36 cellular contexts compared by ENCODE assay signal in genomic region chr22:23609983-23610781, GRCh38. TPM values are rescaled to one million over a fixed set of nuclear protein-coding genes. Genes with fewer than 3 reads are reported as not detected.
A peak's percentile ranks its signal among the peaks of the same experiment; 100 is the strongest.
DNase-seq lines count a peak whose midpoint lies in the region; ATAC-seq, FAIRE-seq and TF ChIP-seq lines count a peak whose summit lies in the region.
"Had no signal": no experiment of that assay in that cellular context is flagged by ENCODE, and none has a peak within 500 bp of the region (broad histone marks: within the 10 kb centered on the region; RNA-seq: fewer than 3 reads in every experiment).

No MANE protein-coding gene starts in this region.

- no peaks in the 10 kb centered on the region for H3K9me3 ChIP-seq in heart left ventricle
- no peaks in the 10 kb centered on the region for H3K9me3 ChIP-seq in right atrium auricular region
- H3K9me3 ChIP-seq in KOPT-K1 (ENCODE audit: insufficient read depth, low read length, poor library complexity, severe bottlenecking), result no peaks in the 10 kb centered on the region
- H3K9me3 ChIP-seq: Caco-2, esophagus muscularis mucosa, left lung, prostate gland, sigmoid colon, transverse colon had no signal

- 62 to 70% (median 64%) methylated on average over 12 of the region's 12 CpGs for WGBS in heart left ventricle, 4 donors

- DNase-seq in heart left ventricle (no peak), right atrium auricular region (ENCODE audit: low spot score) (no peak), urothelium cell line (ENCODE audit: low spot score) (no peak), AG08395 (ENCODE audit: low spot score) (no peak), NCI-H1436 (lab: John Stamatoyannopoulos, UW) (no peak)
- DNase-seq in T-helper 2 cell treated with Interferon-gamma antibody and Interleukin-4, amounts not matched to agents 5 μg/mL and 100 μg/mL, for 36 hours (ENCODE audit: low spot score), result no peak
- DNase-seq: activated CD4-positive, alpha-beta T cell treated with anti-CD3 and anti-CD28 coated beads for 48 hours; activated naive CD4-positive, alpha-beta T cell treated with anti-CD3 and anti-CD28 coated beads, Interleukin-2, amount 50 U/mL, for 16 hours; amygdala; brain microvascular endothelial cell; Caco-2; cerebellar nuclear complex; DMS53; foreskin fibroblast; GM23248; HFFc6; IMR-90; islet precursor cell; left lung; NCI-H1105 treated with DMSO at 0.1 percent for 48 hours; NCI-H2029; NCI-H510A treated with DMSO at 0.1 percent for 48 hours; nucleus accumbens; sigmoid colon; stimulated activated CD4-positive, alpha-beta T cell treated with anti-CD3 and anti-CD28 coated beads, Interleukin-12 subunit alpha, Interleukin-12 subunit beta, amount 100 ng/mL, for 4 hours; stimulated activated CD4-positive, alpha-beta T cell treated with anti-CD3 and anti-CD28 coated beads, Interleukin-4, amount 100 ng/mL, for 1 hour; transverse colon had no signal

- peaks cover 19% of the 10 kb centered on the region for H3K4me1 Mint-ChIP-seq in T-helper 2 cell treated with Interferon-gamma antibody and Interleukin-4, amounts not matched to agents 5 μg/mL and 100 μg/mL, for 36 hours (ENCODE audit: low read depth)

- intact Hi-C loops in heart left ventricle (cut with DNase I), result no loop called here

- H3K4me1 ChIP-seq in heart left ventricle, result no peaks in the 10 kb centered on the region
- H3K4me1 ChIP-seq in right atrium auricular region, result no peaks in the 10 kb centered on the region
- H3K4me1 ChIP-seq: esophagus muscularis mucosa, left lung, prostate gland, sigmoid colon, transverse colon had no signal

- H3K27ac ChIP-seq in heart left ventricle, result no peak overlapping the region
- no peak overlapping the region for H3K27ac ChIP-seq in right atrium auricular region
- H3K27ac ChIP-seq in KOPT-K1 (ENCODE audit: low read depth, low read length, poor library complexity, severe bottlenecking), result peak overlapping the region; percentile 23
- H3K27ac ChIP-seq: brain microvascular endothelial cell, C4-2B, esophagus muscularis mucosa, GM23248, left lung, prostate gland, sigmoid colon, transverse colon, VCaP had no signal

- no peaks in the 10 kb centered on the region for H3K9me3 Mint-ChIP-seq in T-helper 2 cell treated with Interferon-gamma antibody and Interleukin-4, amounts not matched to agents 5 μg/mL and 100 μg/mL, for 36 hours
- H3K9me3 Mint-ChIP-seq: HFFc6 had no signal

- peak; percentile 55 for FAIRE-seq in urothelium cell line (lab: Jason Lieb, UNC)
- FAIRE-seq: endometrium had no signal

- peaks cover 0 to 3% (median 0%) of the 10 kb centered on the region in 9 donors for H3K27me3 ChIP-seq in heart left ventricle
- no peaks in the 10 kb centered on the region for H3K27me3 ChIP-seq in right atrium auricular region
- H3K27me3 ChIP-seq: brain microvascular endothelial cell, left lung, sigmoid colon, transverse colon had no signal

- H3K27me3 Mint-ChIP-seq in T-helper 2 cell treated with Interferon-gamma antibody and Interleukin-4, amounts not matched to agents 5 μg/mL and 100 μg/mL, for 36 hours (ENCODE audit: low read depth), result no peaks in the 10 kb centered on the region

- H3K36me3 ChIP-seq in heart left ventricle (no peaks in the 10 kb centered on the region), right atrium auricular region (no peaks in the 10 kb centered on the region), KOPT-K1 (ENCODE audit: insufficient read depth, low read length) (no peaks in the 10 kb centered on the region)
- H3K36me3 ChIP-seq: brain microvascular endothelial cell, left lung, prostate gland, sigmoid colon, transverse colon had no signal

- peak overlapping the region; percentile 35 for H3K27ac Mint-ChIP-seq in T-helper 2 cell treated with Interferon-gamma antibody and Interleukin-4, amounts not matched to agents 5 μg/mL and 100 μg/mL, for 36 hours
- H3K27ac Mint-ChIP-seq: HFFc6 had no signal

- H3K4me3 Mint-ChIP-seq in T-helper 2 cell treated with Interferon-gamma antibody and Interleukin-4, amounts not matched to agents 5 μg/mL and 100 μg/mL, for 36 hours, result peak overlapping the region; percentile 40
- H3K4me3 Mint-ChIP-seq: HFFc6 had no signal

- peak in 3 of 4 donors; percentile 16 to 39 (median 21) for ATAC-seq in heart left ventricle
- ATAC-seq: left lung, Right ventricle myocardium inferior had no signal

- TF ChIP-seq CTCF in heart left ventricle (IDR thresholded peaks at IDR 0.05), result no peak
- TF ChIP-seq CTCF in right atrium auricular region (IDR thresholded peaks at IDR 0.05), result no peak

- H3K36me3 Mint-ChIP-seq in T-helper 2 cell treated with Interferon-gamma antibody and Interleukin-4, amounts not matched to agents 5 μg/mL and 100 μg/mL, for 36 hours (ENCODE audit: low read depth), result no peaks in the 10 kb centered on the region

- TF ChIP-seq POLR2A in heart left ventricle (IDR thresholded peaks at IDR 0.05), result no peak

- H3K4me3 ChIP-seq in heart left ventricle, result no peak overlapping the region
- H3K4me3 ChIP-seq in right atrium auricular region, result no peak overlapping the region
- H3K4me3 ChIP-seq: esophagus muscularis mucosa, GM23248, left lung, prostate gland, sigmoid colon, transverse colon had no signal

RNA-seq across cellular contexts. Expression of gene DRICH1, which starts 21.9 kb away (rescaled TPM):
- total RNA-seq in heart left ventricle, result under 1 TPM in 2 of 9 donors, not detected in 7; 0.32 to 0.45 TPM
- under 1 TPM in 1 of 2 donors, not detected in 1; 0.11 TPM for polyA plus RNA-seq in heart left ventricle
- total RNA-seq in right atrium auricular region, result not detected
- total RNA-seq: dermis microvascular lymphatic vessel endothelial cell, GM23248, IMR-90, Right ventricle myocardium inferior had no signal
- polyA plus RNA-seq: GM23248 had no signal

RNA-seq across cellular contexts. Expression of gene IGLL1, which starts 30.1 kb away (rescaled TPM):
- not detected for total RNA-seq in heart left ventricle
- polyA plus RNA-seq in heart left ventricle, result not detected
- total RNA-seq in right atrium auricular region, result not detected
- total RNA-seq: Caco-2, dermis microvascular lymphatic vessel endothelial cell, esophagus muscularis mucosa, GM23248, HFFc6, IMR-90, left lung, mesenteric fat pad, Right ventricle myocardium inferior, sigmoid colon, transverse colon had no signal
- polyA plus RNA-seq: GM23248, IMR-90, sigmoid colon had no signal
